ENCODE assay signal across 24 cellular contexts in genomic region chr5:72115277-72115676, GRCh38.
"Had no signal": no experiment of that assay in that cellular context is flagged by ENCODE, and none has a peak within 500 bp of the region (broad histone marks: within the 10 kb centered on the region; RNA-seq: fewer than 3 reads in every experiment).

No MANE protein-coding gene starts in this region.

- H3K9me3 Mint-ChIP-seq: activated naive CD4-positive, alpha-beta T cell treated with anti-CD3 and anti-CD28 coated beads, Interleukin-2, amount 50 U/mL, for 72 hours; activated T-cell treated with anti-CD3 and anti-CD28 coated beads, Interleukin-2, amount 50 U/mL, for 24 hours; activated T-helper 17 cell treated with anti-CD3 and anti-CD28 coated beads, Interleukin-2, amount 50 U/mL, for 72 hours; immature natural killer cell; mesothelial cell of epicardium; natural killer cell; stimulated activated memory B cell treated with anti-CD40 and anti-IgM and Interleukin-4, amounts not matched to agents 10 μg/mL and 1 μg/mL and 100 μg/mL, for 72 hours had no signal

- H3K4me1 ChIP-seq: left lung, right lobe of liver, upper lobe of left lung had no signal

- H3K36me3 Mint-ChIP-seq: activated naive CD4-positive, alpha-beta T cell treated with anti-CD3 and anti-CD28 coated beads, Interleukin-2, amount 50 U/mL, for 72 hours; immature natural killer cell; natural killer cell; stimulated activated memory B cell treated with anti-CD40 and anti-IgM and Interleukin-4, amounts not matched to agents 10 μg/mL and 1 μg/mL and 100 μg/mL, for 72 hours had no signal

- H2AFZ ChIP-seq: hepatocyte had no signal

- H3K4me3 Mint-ChIP-seq: activated T-cell treated with anti-CD3 and anti-CD28 coated beads, Interleukin-2, amount 50 U/mL, for 24 hours; activated T-helper 17 cell treated with anti-CD3 and anti-CD28 coated beads, Interleukin-2, amount 50 U/mL, for 72 hours; immature natural killer cell; mesothelial cell of epicardium; natural killer cell; stimulated activated memory B cell treated with anti-CD40 and anti-IgM and Interleukin-4, amounts not matched to agents 10 μg/mL and 1 μg/mL and 100 μg/mL, for 72 hours had no signal

- H3K9me3 ChIP-seq: adrenal gland, left lung, right lobe of liver had no signal

- H3K4me2 ChIP-seq: hepatocyte had no signal

- ATAC-seq: activated naive CD4-positive, alpha-beta T cell treated with anti-CD3 and anti-CD28 coated beads, Interleukin-2, amount 50 U/mL, for 72 hours; activated T-helper 17 cell treated with anti-CD3 and anti-CD28 coated beads, Interleukin-2, amount 50 U/mL, for 72 hours; esophagus mucosa; left lung; natural killer cell; stimulated activated memory B cell treated with anti-CD40 and anti-IgM and Interleukin-4, amounts not matched to agents 10 μg/mL and 1 μg/mL and 100 μg/mL, for 72 hours had no signal

- H3K27ac Mint-ChIP-seq: activated naive CD4-positive, alpha-beta T cell treated with anti-CD3 and anti-CD28 coated beads, Interleukin-2, amount 50 U/mL, for 72 hours; activated T-cell treated with anti-CD3 and anti-CD28 coated beads, Interleukin-2, amount 50 U/mL, for 24 hours; activated T-helper 17 cell treated with anti-CD3 and anti-CD28 coated beads, Interleukin-2, amount 50 U/mL, for 72 hours; immature natural killer cell; mesothelial cell of epicardium; natural killer cell; stimulated activated memory B cell treated with anti-CD40 and anti-IgM and Interleukin-4, amounts not matched to agents 10 μg/mL and 1 μg/mL and 100 μg/mL, for 72 hours had no signal

- H3K27ac ChIP-seq: adrenal gland, cardiac muscle cell, hepatocyte, left lung, right lobe of liver, upper lobe of left lung, WERI-Rb-1 had no signal

- H3K4me1 Mint-ChIP-seq: activated T-helper 17 cell treated with anti-CD3 and anti-CD28 coated beads, Interleukin-2, amount 50 U/mL, for 72 hours; immature natural killer cell; natural killer cell; stimulated activated memory B cell treated with anti-CD40 and anti-IgM and Interleukin-4, amounts not matched to agents 10 μg/mL and 1 μg/mL and 100 μg/mL, for 72 hours had no signal

- H3K36me3 ChIP-seq: left lung, right lobe of liver, upper lobe of left lung had no signal

- DNase-seq: activated CD4-positive, alpha-beta T cell treated with anti-CD3 and anti-CD28 coated beads for 1 hour; activated CD8-positive, alpha-beta memory T cell treated with anti-CD3 and anti-CD28 coated beads for 24 hours; activated CD8-positive, alpha-beta memory T cell treated with anti-CD3 and anti-CD28 coated beads, Interleukin-2, amount 50 U/mL, for 4 hours; activated T-cell treated with anti-CD3 and anti-CD28 coated beads, Interleukin-2, amount 50 U/mL, for 24 hours; adrenal gland; foreskin melanocyte; immature natural killer cell; kidney glomerular epithelial cell; left lung; mammary epithelial cell; natural killer cell; right lobe of liver; small intestine; stimulated activated CD4-positive, alpha-beta T cell treated with anti-CD3 and anti-CD28 coated beads, Interleukin-15, amount 100 ng/mL, for 24 hours; T-helper 1 cell; upper lobe of left lung; WERI-Rb-1 had no signal

- H3K27me3 ChIP-seq: adrenal gland, cardiac muscle cell, hepatocyte, right lobe of liver, upper lobe of left lung had no signal

- H3K4me3 ChIP-seq: adrenal gland, cardiac muscle cell, hepatocyte, left lung, right lobe of liver, upper lobe of left lung had no signal
